ENCODE assay signal across 11 cellular contexts in the genomic region with DNA sequence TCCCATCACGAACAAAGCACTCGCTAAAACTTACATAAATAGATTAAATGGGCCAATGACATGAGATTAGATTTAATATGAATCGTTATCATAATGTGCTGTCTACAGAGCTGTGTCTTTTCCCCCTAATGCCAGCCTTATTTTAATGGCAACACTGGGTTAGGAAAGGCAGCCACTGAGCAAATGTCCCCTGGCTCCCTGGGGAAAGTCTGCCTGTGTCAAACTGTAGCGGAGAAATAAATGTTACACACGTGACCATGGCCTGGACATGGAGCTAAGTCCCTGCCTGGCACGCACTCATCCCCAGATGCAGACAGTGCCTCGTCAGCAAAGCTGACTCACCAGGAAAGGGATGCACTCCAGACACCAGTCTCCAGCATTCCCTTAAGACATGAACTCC.
DNase-seq lines count a peak whose midpoint lies in the region; ATAC-seq, FAIRE-seq and TF ChIP-seq lines count a peak whose summit lies in the region.
"Had no signal": no experiment of that assay in that cellular context is flagged by ENCODE, and none has a peak within 500 bp of the region (broad histone marks: within the 10 kb centered on the region; RNA-seq: fewer than 3 reads in every experiment).

No MANE protein-coding gene starts in this region.

- H3K4me1 ChIP-seq in CD8-positive, alpha-beta T cell (ENCODE audit: insufficient read depth, low read length), result peaks cover 6% of the 10 kb centered on the region

- DNase-seq in COLO668 (lab: John Stamatoyannopoulos, UW; ENCODE audit: unreplicated experiment), result peak; percentile 9
- DNase-seq in NCI-H187 treated with DMSO at 0.1 percent for 48 hours (lab: John Stamatoyannopoulos, UW), result peak; percentile 19
- DNase-seq in bronchial epithelial cell (ENCODE audit: low read depth), result peak; percentile 25
- DNase-seq in medulla oblongata (ENCODE audit: extremely low spot score), result peak; percentile 60
- no peak for DNase-seq in CD8-positive, alpha-beta T cell
- no peak for DNase-seq in activated T-helper 2 cell treated with anti-CD3 and anti-CD28 coated beads, Interferon-gamma antibody, Interleukin-2, Interleukin-4, amounts not matched to agents 10 μg/mL and 5 μg/mL and 100 μg/mL, durations not matched to agents 14 hours and 24 hours and 36 hours (ENCODE audit: low spot score)
- no peak for DNase-seq in central memory CD4-positive, alpha-beta T cell
- DNase-seq: activated CD4-positive, alpha-beta T cell treated with anti-CD3 and anti-CD28 coated beads, Interleukin-2, amount 10 ng/mL, durations not matched to agents 24 days and 14 days; activated naive CD4-positive, alpha-beta T cell treated with anti-CD3 and anti-CD28 coated beads, Interleukin-2, amount 10 ng/mL, durations not matched to agents 7 days and 5 days had no signal

- no peaks in the 10 kb centered on the region for H3K27me3 Mint-ChIP-seq in CD8-positive, alpha-beta T cell (ENCODE audit: low read depth)
- peaks cover 3% of the 10 kb centered on the region for H3K27me3 Mint-ChIP-seq in activated T-helper 2 cell treated with anti-CD3 and anti-CD28 coated beads, Interferon-gamma antibody, Interleukin-2, Interleukin-4, amounts not matched to agents 10 μg/mL and 5 μg/mL and 100 μg/mL, durations not matched to agents 14 hours and 24 hours and 36 hours (ENCODE audit: low read depth)

- POLR2A ChIA-PET in CD8-positive, alpha-beta T cell (lab: Charles Lee), result no interaction called here

- TF ChIP-seq CTCF in bronchial epithelial cell (IDR thresholded peaks at IDR 0.05; ENCODE audit: insufficient read depth, low read length, severe bottlenecking), result no peak
- TF ChIP-seq CTCF in CD8-positive, alpha-beta T cell (IDR thresholded peaks at IDR 0.05), result no peak

- H3K9me3 Mint-ChIP-seq in CD8-positive, alpha-beta T cell, result peaks cover 3% of the 10 kb centered on the region
- H3K9me3 Mint-ChIP-seq in activated T-helper 2 cell treated with anti-CD3 and anti-CD28 coated beads, Interferon-gamma antibody, Interleukin-2, Interleukin-4, amounts not matched to agents 10 μg/mL and 5 μg/mL and 100 μg/mL, durations not matched to agents 14 hours and 24 hours and 36 hours, result no peaks in the 10 kb centered on the region
- H3K9me3 Mint-ChIP-seq: activated CD4-positive, alpha-beta T cell treated with anti-CD3 and anti-CD28 coated beads, Interleukin-2, amount 10 ng/mL, durations not matched to agents 24 days and 14 days; activated naive CD4-positive, alpha-beta T cell treated with anti-CD3 and anti-CD28 coated beads, Interleukin-2, amount 10 ng/mL, durations not matched to agents 7 days and 5 days had no signal

- H3K36me3 ChIP-seq in bronchial epithelial cell (ENCODE audit: control insufficient read depth, insufficient read depth, low read length), result no peaks in the 10 kb centered on the region
- no peaks in the 10 kb centered on the region for H3K36me3 ChIP-seq in CD8-positive, alpha-beta T cell (ENCODE audit: insufficient read depth, low read length)
- H3K36me3 ChIP-seq: tibial nerve had no signal

- H3K4me3 ChIP-seq in bronchial epithelial cell (ENCODE audit: low read depth, low read length), result no peak overlapping the region
- H3K4me3 ChIP-seq in CD8-positive, alpha-beta T cell (ENCODE audit: low read depth, low read length), result no peak overlapping the region
- H3K4me3 ChIP-seq: tibial nerve had no signal

- CTCF ChIA-PET in CD8-positive, alpha-beta T cell (lab: Charles Lee), result interaction anchor here (1.5 kb wide), 1 partner anchor 276 kb away, joined by 5 read pairs; no protein-coding TSS in a partner anchor

- intact Hi-C loops in CD8-positive, alpha-beta T cell (cut with DNase I, micrococcal nuclease), result no loop called here
- intact Hi-C loops in activated T-helper 2 cell treated with anti-CD3 and anti-CD28 coated beads, Interferon-gamma antibody, Interleukin-2, Interleukin-4, amounts not matched to agents 10 μg/mL and 5 μg/mL and 100 μg/mL, durations not matched to agents 14 hours and 24 hours and 36 hours (cut with micrococcal nuclease), result no loop called here

- H3K27me3 ChIP-seq in bronchial epithelial cell (ENCODE audit: control insufficient read depth, insufficient read depth, low read length), result no peaks in the 10 kb centered on the region
- no peaks in the 10 kb centered on the region for H3K27me3 ChIP-seq in CD8-positive, alpha-beta T cell (ENCODE audit: insufficient read depth, low read length)

- no peak overlapping the region for H3K27ac Mint-ChIP-seq in CD8-positive, alpha-beta T cell
- no peak overlapping the region for H3K27ac Mint-ChIP-seq in activated T-helper 2 cell treated with anti-CD3 and anti-CD28 coated beads, Interferon-gamma antibody, Interleukin-2, Interleukin-4, amounts not matched to agents 10 μg/mL and 5 μg/mL and 100 μg/mL, durations not matched to agents 14 hours and 24 hours and 36 hours
- H3K27ac Mint-ChIP-seq: activated CD4-positive, alpha-beta T cell treated with anti-CD3 and anti-CD28 coated beads, Interleukin-2, amount 10 ng/mL, durations not matched to agents 24 days and 14 days; activated naive CD4-positive, alpha-beta T cell treated with anti-CD3 and anti-CD28 coated beads, Interleukin-2, amount 10 ng/mL, durations not matched to agents 7 days and 5 days had no signal

- FAIRE-seq in bronchial epithelial cell (lab: Jason Lieb, UNC), result no peak

- no peaks in the 10 kb centered on the region for H3K9me3 ChIP-seq in CD8-positive, alpha-beta T cell (ENCODE audit: low read length)

- ATAC-seq in CD8-positive, alpha-beta T cell, result no peak
- ATAC-seq in GM19467 (IDR thresholded peaks at IDR 0.05; ENCODE audit: unreplicated experiment), result no peak

- no peak overlapping the region for H3K27ac ChIP-seq in CD8-positive, alpha-beta T cell (ENCODE audit: low read depth, low read length)
- H3K27ac ChIP-seq: tibial nerve had no signal

- no peaks in the 10 kb centered on the region for H3K36me3 Mint-ChIP-seq in CD8-positive, alpha-beta T cell
- no peaks in the 10 kb centered on the region for H3K36me3 Mint-ChIP-seq in activated T-helper 2 cell treated with anti-CD3 and anti-CD28 coated beads, Interferon-gamma antibody, Interleukin-2, Interleukin-4, amounts not matched to agents 10 μg/mL and 5 μg/mL and 100 μg/mL, durations not matched to agents 14 hours and 24 hours and 36 hours (ENCODE audit: low read depth)
- H3K36me3 Mint-ChIP-seq: activated naive CD4-positive, alpha-beta T cell treated with anti-CD3 and anti-CD28 coated beads, Interleukin-2, amount 10 ng/mL, durations not matched to agents 7 days and 5 days had no signal

- peaks cover 13% of the 10 kb centered on the region for H3K4me1 Mint-ChIP-seq in CD8-positive, alpha-beta T cell (ENCODE audit: low read depth)
- H3K4me1 Mint-ChIP-seq in activated T-helper 2 cell treated with anti-CD3 and anti-CD28 coated beads, Interferon-gamma antibody, Interleukin-2, Interleukin-4, amounts not matched to agents 10 μg/mL and 5 μg/mL and 100 μg/mL, durations not matched to agents 14 hours and 24 hours and 36 hours (ENCODE audit: low read depth), result peaks cover 1% of the 10 kb centered on the region

- H3K4me3 Mint-ChIP-seq in CD8-positive, alpha-beta T cell, result no peak overlapping the region
- H3K4me3 Mint-ChIP-seq in activated T-helper 2 cell treated with anti-CD3 and anti-CD28 coated beads, Interferon-gamma antibody, Interleukin-2, Interleukin-4, amounts not matched to agents 10 μg/mL and 5 μg/mL and 100 μg/mL, durations not matched to agents 14 hours and 24 hours and 36 hours (ENCODE audit: low read depth), result no peak overlapping the region
- H3K4me3 Mint-ChIP-seq: activated CD4-positive, alpha-beta T cell treated with anti-CD3 and anti-CD28 coated beads, Interleukin-2, amount 10 ng/mL, durations not matched to agents 24 days and 14 days; activated naive CD4-positive, alpha-beta T cell treated with anti-CD3 and anti-CD28 coated beads, Interleukin-2, amount 10 ng/mL, durations not matched to agents 7 days and 5 days had no signal

Comparison
In these comparisons a context has a peak if more than half of its experiments do, and no peak if none do; other contexts are left out.
1. DNase-seq: peak in COLO668 (single experiment), NCI-H187 treated with DMSO at 0.1 percent for 48 hours (single experiment), bronchial epithelial cell (single experiment) and medulla oblongata (single experiment); none in CD8-positive, alpha-beta T cell (0 of 7), activated T-helper 2 cell treated with anti-CD3 and anti-CD28 coated beads, Interferon-gamma antibody, Interleukin-2, Interleukin-4, amounts not matched to agents 10 μg/mL and 5 μg/mL and 100 μg/mL, durations not matched to agents 14 hours and 24 hours and 36 hours (single experiment) and central memory CD4-positive, alpha-beta T cell (single experiment).